Comparison of ENCODE assay signal across 21 cellular contexts in the genomic region with DNA sequence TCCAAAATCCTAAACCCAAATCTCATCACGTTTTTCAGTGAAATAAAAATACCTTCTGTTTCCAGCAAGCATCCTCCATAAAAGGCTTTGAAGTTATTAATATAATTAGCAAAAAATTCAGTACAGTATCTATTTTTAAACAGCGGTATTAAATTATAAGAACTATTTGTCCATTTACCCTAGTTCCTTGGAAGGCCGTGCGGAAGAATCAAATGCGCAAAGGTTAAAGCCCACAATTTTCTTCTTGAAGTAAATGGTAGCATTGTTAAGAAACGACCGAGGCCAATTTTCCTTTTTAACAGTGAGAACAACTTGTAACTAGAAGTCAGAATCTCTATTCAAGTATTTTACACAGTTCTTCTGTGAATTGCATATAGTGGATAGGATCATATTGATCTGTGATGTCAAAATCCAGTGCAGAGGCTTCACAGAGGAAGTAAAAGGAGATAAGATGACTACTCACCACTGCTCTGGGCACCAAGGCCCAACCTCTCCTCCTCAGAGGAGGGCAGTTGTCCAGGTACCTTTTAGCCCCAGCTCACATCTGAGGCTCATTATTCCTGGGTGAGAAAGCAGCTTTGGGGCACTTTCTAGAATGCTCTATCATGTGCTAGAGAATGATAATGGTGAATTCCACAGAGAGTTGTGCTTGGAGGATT. TPM values are rescaled to one million over a fixed set of nuclear protein-coding genes. Genes with fewer than 3 reads are reported as not detected.
DNase-seq lines count a peak whose midpoint lies in the region; ATAC-seq and TF ChIP-seq lines count a peak whose summit lies in the region.
"Had no signal": no experiment of that assay in that cellular context is flagged by ENCODE, and none has a peak within 500 bp of the region (broad histone marks: within the 10 kb centered on the region; RNA-seq: fewer than 3 reads in every experiment).

No MANE protein-coding gene starts in this region.

- TF ChIP-seq CTCF in HCT116 (IDR thresholded peaks at IDR 0.05 in 2 of 3, conservative IDR thresholded peaks at IDR 0.05 in 1 of 3; ENCODE audit: borderline replicate concordance in 1 of 3, insufficient read depth in 1 of 3, low read depth in 2 of 3, low read length in 2 of 3) = no peak

- H3K4me1 Mint-ChIP-seq in activated naive CD4-positive, alpha-beta T cell treated with anti-CD3 and anti-CD28 coated beads for 36 hours (ENCODE audit: low read depth) = peaks cover 65% of the 10 kb centered on the region
- peaks cover 39% of the 10 kb centered on the region for H3K4me1 Mint-ChIP-seq in activated naive CD4-positive, alpha-beta T cell treated with anti-CD3 and anti-CD28 coated beads, Interleukin-2, amount 10 ng/mL, durations not matched to agents 7 days and 5 days
- H3K4me1 Mint-ChIP-seq in activated T-helper 1 cell treated with anti-CD3 and anti-CD28 coated beads, Interleukin-12 subunit alpha, Interleukin-12 subunit beta, Interleukin-2, Interleukin-4 antibody, amounts not matched to agents 30 ng/mL and 10 ng/mL and 1 ng/mL, durations not matched to agents 14 hours and 24 hours and 36 hours (ENCODE audit: low read depth) = peaks cover 51% of the 10 kb centered on the region
- H3K4me1 Mint-ChIP-seq in stimulated activated naive B cell treated with anti-CD40 and anti-IgM and Interleukin-4, amounts not matched to agents 10 μg/mL and 1 μg/mL and 100 μg/mL, for 72 hours = peaks cover 25 to 38% of the 10 kb centered on the region in 2 donors
- H3K4me1 Mint-ChIP-seq: endodermal cell had no signal

- CTCF ChIA-PET in activated naive CD4-positive, alpha-beta T cell treated with anti-CD3 and anti-CD28 coated beads for 36 hours (lab: Charles Lee) = interaction anchor here (0.6 to 0.8 kb wide), 2 partner anchors 30 to 104 kb away, joined by 3 to 5 read pairs; no protein-coding TSS in a partner anchor
- CTCF ChIA-PET in activated naive CD4-positive, alpha-beta T cell treated with anti-CD3 and anti-CD28 coated beads, Interleukin-2, amount 10 ng/mL, durations not matched to agents 7 days and 5 days (lab: Charles Lee) = no interaction called here
- CTCF ChIA-PET in HCT116 (lab: Charles Lee) = no interaction called here

- no TSS peak for BruUV-seq in HCT116 (replicated peaks; lab: Mats Ljungman, UMichigan)

- no peaks in the 10 kb centered on the region for H3K4me1 ChIP-seq in HCT116 (ENCODE audit: control insufficient read depth in 1 of 2, insufficient read depth in 2 of 2, low read length in 2 of 2)
- H3K4me1 ChIP-seq: colonic mucosa, neural progenitor cell, uterus had no signal

- no peak overlapping the region for H3K4me2 ChIP-seq in HCT116 (ENCODE audit: low read length)
- H3K4me2 ChIP-seq: neural progenitor cell had no signal

- TF ChIP-seq POLR2A in HCT116 (IDR thresholded peaks at IDR 0.05; ENCODE audit: borderline replicate concordance, extremely low read depth, insufficient read depth, insufficient read length) = no peak

- no peak for ATAC-seq in HCT116
- no peak for ATAC-seq in stimulated activated naive B cell treated with anti-CD40 and anti-IgM and Interleukin-4, amounts not matched to agents 10 μg/mL and 1 μg/mL and 100 μg/mL, for 72 hours (replicated peaks)
- ATAC-seq in GM19455 (IDR thresholded peaks at IDR 0.05; ENCODE audit: unreplicated experiment) = no peak

- no peak overlapping the region for H3K9ac ChIP-seq in HCT116 (ENCODE audit: low read length)
- H3K9ac ChIP-seq: neural progenitor cell had no signal

- POLR2A ChIA-PET in HCT116 (lab: Charles Lee) = no interaction called here

- H3K9me3 Mint-ChIP-seq in activated naive CD4-positive, alpha-beta T cell treated with anti-CD3 and anti-CD28 coated beads for 36 hours = no peaks in the 10 kb centered on the region
- H3K9me3 Mint-ChIP-seq in activated naive CD4-positive, alpha-beta T cell treated with anti-CD3 and anti-CD28 coated beads, Interleukin-2, amount 10 ng/mL, durations not matched to agents 7 days and 5 days = no peaks in the 10 kb centered on the region
- H3K9me3 Mint-ChIP-seq in activated T-helper 1 cell treated with anti-CD3 and anti-CD28 coated beads, Interleukin-12 subunit alpha, Interleukin-12 subunit beta, Interleukin-2, Interleukin-4 antibody, amounts not matched to agents 30 ng/mL and 10 ng/mL and 1 ng/mL, durations not matched to agents 14 hours and 24 hours and 36 hours = no peaks in the 10 kb centered on the region
- H3K9me3 Mint-ChIP-seq in stimulated activated naive B cell treated with anti-CD40 and anti-IgM and Interleukin-4, amounts not matched to agents 10 μg/mL and 1 μg/mL and 100 μg/mL, for 72 hours = no peaks in the 10 kb centered on the region
- H3K9me3 Mint-ChIP-seq: endodermal cell, neural progenitor cell had no signal

- H4K20me1 ChIP-seq in HCT116 (ENCODE audit: insufficient read depth) = no peaks in the 10 kb centered on the region

- H3K27me3 ChIP-seq in HCT116 (ENCODE audit: insufficient read depth, low read length) = no peaks in the 10 kb centered on the region
- H3K27me3 ChIP-seq: colonic mucosa, neural progenitor cell, uterus had no signal

- no peak overlapping the region for H3K27ac ChIP-seq in HCT116 (ENCODE audit: low read depth, low read length)
- H3K27ac ChIP-seq: colonic mucosa, neural progenitor cell, uterus had no signal

- no peaks in the 10 kb centered on the region for H3K79me2 ChIP-seq in HCT116 (ENCODE audit: insufficient read depth, low read length)

- H3K9me2 ChIP-seq in HCT116 (ENCODE audit: insufficient read depth) = no peaks in the 10 kb centered on the region

- no peak for DNase-seq in activated naive CD4-positive, alpha-beta T cell treated with anti-CD3 and anti-CD28 coated beads for 36 hours
- no peak for DNase-seq in activated naive CD4-positive, alpha-beta T cell treated with anti-CD3 and anti-CD28 coated beads, Interleukin-2, amount 10 ng/mL, durations not matched to agents 7 days and 5 days
- DNase-seq in HCT116 (ENCODE audit: low read depth, low spot score) = no peak
- DNase-seq in activated T-helper 1 cell treated with anti-CD3 and anti-CD28 coated beads, Interleukin-12 subunit alpha, Interleukin-12 subunit beta, Interleukin-2, Interleukin-4 antibody, amounts not matched to agents 30 ng/mL and 10 ng/mL and 1 ng/mL, durations not matched to agents 14 hours and 24 hours and 36 hours (ENCODE audit: low spot score) = no peak
- no peak for DNase-seq in stimulated activated naive B cell treated with anti-CD40 and anti-IgM and Interleukin-4, amounts not matched to agents 10 μg/mL and 1 μg/mL and 100 μg/mL, for 72 hours
- DNase-seq in putamen (ENCODE audit: low spot score) = no peak
- DNase-seq: activated CD4-positive, alpha-beta T cell treated with anti-CD3 and anti-CD28 coated beads, Interleukin-2, amount 50 U/mL, for 48 hours; amygdala; colonic mucosa; endodermal cell; islet precursor cell; Karpas-422; mucosa of descending colon; NCI-H1092 treated with DMSO at 0.1 percent for 48 hours; NCI-H1930; NCI-H82; posterior cingulate gyrus; SIG-M5; uterus had no signal

- intact Hi-C loops in activated naive CD4-positive, alpha-beta T cell treated with anti-CD3 and anti-CD28 coated beads for 36 hours (cut with micrococcal nuclease) = loop anchor here (10.0 kb wide), 1 partner anchor 1231 kb away; a partner anchor contains a TSS
- intact Hi-C loops in HCT116 (cut with micrococcal nuclease) = no loop called here
- intact Hi-C loops in activated T-helper 1 cell treated with anti-CD3 and anti-CD28 coated beads, Interleukin-12 subunit alpha, Interleukin-12 subunit beta, Interleukin-2, Interleukin-4 antibody, amounts not matched to agents 30 ng/mL and 10 ng/mL and 1 ng/mL, durations not matched to agents 14 hours and 24 hours and 36 hours (cut with micrococcal nuclease) = no loop called here

- H3K4me3 Mint-ChIP-seq in activated naive CD4-positive, alpha-beta T cell treated with anti-CD3 and anti-CD28 coated beads for 36 hours = no peak overlapping the region
- H3K4me3 Mint-ChIP-seq in activated naive CD4-positive, alpha-beta T cell treated with anti-CD3 and anti-CD28 coated beads, Interleukin-2, amount 10 ng/mL, durations not matched to agents 7 days and 5 days = no peak overlapping the region
- H3K4me3 Mint-ChIP-seq in activated T-helper 1 cell treated with anti-CD3 and anti-CD28 coated beads, Interleukin-12 subunit alpha, Interleukin-12 subunit beta, Interleukin-2, Interleukin-4 antibody, amounts not matched to agents 30 ng/mL and 10 ng/mL and 1 ng/mL, durations not matched to agents 14 hours and 24 hours and 36 hours = peak overlapping the region; percentile 11
- no peak overlapping the region for H3K4me3 Mint-ChIP-seq in stimulated activated naive B cell treated with anti-CD40 and anti-IgM and Interleukin-4, amounts not matched to agents 10 μg/mL and 1 μg/mL and 100 μg/mL, for 72 hours
- H3K4me3 Mint-ChIP-seq: endodermal cell, neural progenitor cell had no signal

- H3K9me3 ChIP-seq in HCT116 (ENCODE audit: control insufficient read depth in 1 of 2, insufficient read depth in 1 of 2, low read depth in 1 of 2, low read length in 2 of 2) = no peaks in the 10 kb centered on the region
- H3K9me3 ChIP-seq: colonic mucosa, mucosa of descending colon, uterus had no signal

- H3K27ac Mint-ChIP-seq in activated naive CD4-positive, alpha-beta T cell treated with anti-CD3 and anti-CD28 coated beads for 36 hours = peak overlapping the region; percentile 100
- H3K27ac Mint-ChIP-seq in activated naive CD4-positive, alpha-beta T cell treated with anti-CD3 and anti-CD28 coated beads, Interleukin-2, amount 10 ng/mL, durations not matched to agents 7 days and 5 days = no peak overlapping the region
- H3K27ac Mint-ChIP-seq in activated T-helper 1 cell treated with anti-CD3 and anti-CD28 coated beads, Interleukin-12 subunit alpha, Interleukin-12 subunit beta, Interleukin-2, Interleukin-4 antibody, amounts not matched to agents 30 ng/mL and 10 ng/mL and 1 ng/mL, durations not matched to agents 14 hours and 24 hours and 36 hours = peak overlapping the region; percentile 97
- H3K27ac Mint-ChIP-seq in stimulated activated naive B cell treated with anti-CD40 and anti-IgM and Interleukin-4, amounts not matched to agents 10 μg/mL and 1 μg/mL and 100 μg/mL, for 72 hours = peak overlapping the region; percentile 94
- H3K27ac Mint-ChIP-seq: endodermal cell, neural progenitor cell had no signal

- no peaks in the 10 kb centered on the region for H3K36me3 Mint-ChIP-seq in activated naive CD4-positive, alpha-beta T cell treated with anti-CD3 and anti-CD28 coated beads for 36 hours (ENCODE audit: low read depth)
- H3K36me3 Mint-ChIP-seq in activated naive CD4-positive, alpha-beta T cell treated with anti-CD3 and anti-CD28 coated beads, Interleukin-2, amount 10 ng/mL, durations not matched to agents 7 days and 5 days = no peaks in the 10 kb centered on the region
- H3K36me3 Mint-ChIP-seq in activated T-helper 1 cell treated with anti-CD3 and anti-CD28 coated beads, Interleukin-12 subunit alpha, Interleukin-12 subunit beta, Interleukin-2, Interleukin-4 antibody, amounts not matched to agents 30 ng/mL and 10 ng/mL and 1 ng/mL, durations not matched to agents 14 hours and 24 hours and 36 hours (ENCODE audit: low read depth) = peaks cover 2% of the 10 kb centered on the region
- peaks cover 0 to 3% of the 10 kb centered on the region in 2 donors for H3K36me3 Mint-ChIP-seq in stimulated activated naive B cell treated with anti-CD40 and anti-IgM and Interleukin-4, amounts not matched to agents 10 μg/mL and 1 μg/mL and 100 μg/mL, for 72 hours
- H3K36me3 Mint-ChIP-seq: neural progenitor cell had no signal

- no peak overlapping the region for H3K4me3 ChIP-seq in HCT116 (replicated peaks in 1 of 2; ENCODE audit: low read depth in 1 of 2, low read length in 2 of 2)
- H3K4me3 ChIP-seq: colonic mucosa, mucosa of descending colon, neural progenitor cell, uterus had no signal

- RAD21 ChIA-PET in HCT116 (lab: Charles Lee; ENCODE audit: low non-redundant PET in 1 of 2, low total read pairs in 2 of 2, uncharacterized antibody in 2 of 2, unreplicated experiment in 2 of 2) = no interaction called here

- H2AFZ ChIP-seq in HCT116 (ENCODE audit: low read depth, low read length, poor library complexity, severe bottlenecking) = peak overlapping the region; percentile 40
- H2AFZ ChIP-seq: neural progenitor cell had no signal

- no peaks in the 10 kb centered on the region for H3K27me3 Mint-ChIP-seq in activated naive CD4-positive, alpha-beta T cell treated with anti-CD3 and anti-CD28 coated beads for 36 hours (ENCODE audit: low read depth)
- H3K27me3 Mint-ChIP-seq in activated naive CD4-positive, alpha-beta T cell treated with anti-CD3 and anti-CD28 coated beads, Interleukin-2, amount 10 ng/mL, durations not matched to agents 7 days and 5 days = no peaks in the 10 kb centered on the region
- no peaks in the 10 kb centered on the region for H3K27me3 Mint-ChIP-seq in activated T-helper 1 cell treated with anti-CD3 and anti-CD28 coated beads, Interleukin-12 subunit alpha, Interleukin-12 subunit beta, Interleukin-2, Interleukin-4 antibody, amounts not matched to agents 30 ng/mL and 10 ng/mL and 1 ng/mL, durations not matched to agents 14 hours and 24 hours and 36 hours (ENCODE audit: insufficient read depth)
- no peaks in the 10 kb centered on the region for H3K27me3 Mint-ChIP-seq in stimulated activated naive B cell treated with anti-CD40 and anti-IgM and Interleukin-4, amounts not matched to agents 10 μg/mL and 1 μg/mL and 100 μg/mL, for 72 hours

- no peaks in the 10 kb centered on the region for H3K36me3 ChIP-seq in HCT116 (ENCODE audit: control insufficient read depth in 1 of 2, insufficient read depth in 2 of 2, low read length in 2 of 2)
- H3K36me3 ChIP-seq: colonic mucosa, neural progenitor cell, uterus had no signal

- TF ChIP-seq RAD21 in HCT116 (IDR thresholded peaks at IDR 0.05; ENCODE audit: low read depth) = no peak

RNA-seq across cellular contexts. Expression of a gene that starts 36.3 kb away (rescaled TPM):
- 100 to 1,000 TPM; 289 to 294 TPM for total RNA-seq in activated naive CD4-positive, alpha-beta T cell treated with anti-CD3 and anti-CD28 coated beads for 36 hours
- total RNA-seq in HCT116 (2021; ENCODE audit: unreplicated experiment) = 4.4 TPM
- polyA plus RNA-seq in HCT116 (2012) = 1.5 and 1.7 TPM in 2 replicates
- 250 and 257 TPM in 2 replicates for total RNA-seq in activated T-helper 1 cell treated with anti-CD3 and anti-CD28 coated beads, Interleukin-12 subunit alpha, Interleukin-12 subunit beta, Interleukin-2, Interleukin-4 antibody, amounts not matched to agents 30 ng/mL and 10 ng/mL and 1 ng/mL, durations not matched to agents 14 hours and 24 hours and 36 hours

Comparison
In these comparisons a context has a peak if more than half of its experiments do, and no peak if none do; other contexts are left out.
1. RNA of a gene that starts 36.3 kb away (total RNA-seq): 289 to 294 TPM in activated naive CD4-positive, alpha-beta T cell treated with anti-CD3 and anti-CD28 coated beads for 36 hours and 250 to 257 TPM in activated T-helper 1 cell treated with anti-CD3 and anti-CD28 coated beads, Interleukin-12 subunit alpha, Interleukin-12 subunit beta, Interleukin-2, Interleukin-4 antibody, amounts not matched to agents 30 ng/mL and 10 ng/mL and 1 ng/mL, durations not matched to agents 14 hours and 24 hours and 36 hours; 4.4 TPM in HCT116 (single experiment); every median in the first group is over 10 times any median in the second.